13 cellular contexts compared by ENCODE assay signal in the genomic region with DNA sequence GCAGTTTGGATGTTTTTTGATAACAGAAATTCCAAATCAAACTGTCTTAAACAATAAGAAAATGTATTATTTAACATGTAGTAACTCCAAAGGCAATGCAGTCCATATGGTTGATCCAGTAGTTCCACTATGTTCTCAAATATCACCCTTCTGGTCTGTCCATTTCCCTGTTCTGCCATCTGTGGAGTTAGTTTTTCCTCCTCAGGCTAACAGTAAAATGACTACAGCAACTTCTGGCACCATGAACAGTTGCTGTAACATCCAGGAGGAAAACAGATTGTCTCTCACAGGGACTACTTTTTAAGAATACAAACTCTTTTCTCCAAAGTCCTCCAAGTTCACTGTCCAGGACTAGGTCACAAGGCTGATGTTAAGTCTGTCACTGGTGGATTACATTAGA.
DNase-seq lines count a peak whose midpoint lies in the region; ATAC-seq lines count a peak whose summit lies in the region.
"Had no signal": no experiment of that assay in that cellular context is flagged by ENCODE, and none has a peak within 500 bp of the region (broad histone marks: within the 10 kb centered on the region; RNA-seq: fewer than 3 reads in every experiment).

No MANE protein-coding gene starts in this region.

- no peaks in the 10 kb centered on the region for H3K27me3 ChIP-seq in aorta (ENCODE audit: control insufficient read depth in 1 of 2, insufficient read depth in 2 of 2, low read length in 1 of 2)
- H3K27me3 ChIP-seq: BE2C had no signal

- H3K36me3 ChIP-seq in SK-N-MC (ENCODE audit: insufficient read depth, low read length) (no peaks in the 10 kb centered on the region), aorta (ENCODE audit: control insufficient read depth in 1 of 2, insufficient read depth in 2 of 2, low read length in 1 of 2) (no peaks in the 10 kb centered on the region)
- H3K36me3 ChIP-seq: BE2C had no signal

- DNase-seq in G401 (ENCODE audit: low spot score) (peak; percentile 64), NCI-H2171 (lab: John Stamatoyannopoulos, UW) (peak; percentile 64), SK-N-MC (ENCODE audit: low read depth, low spot score) (no peak), AG20443 (ENCODE audit: low spot score) (no peak), NCI-H2029 treated with DMSO at 0.1 percent for 48 hours (lab: John Stamatoyannopoulos, UW) (no peak), aorta (no peak)
- DNase-seq: BE2C; CD4-positive, alpha-beta memory T cell; DND-41; GF-D8 had no signal

- H3K4me3 ChIP-seq in SK-N-MC (no peak overlapping the region), aorta (ENCODE audit: low read length in 2 of 2) (no peak overlapping the region)

- H3K9me3 ChIP-seq in SK-N-MC (ENCODE audit: low read depth, low read length) (no peaks in the 10 kb centered on the region; the same call in 1 of the 2 replicates), aorta (ENCODE audit: control insufficient read depth, low read length) (no peaks in the 10 kb centered on the region)
- H3K9me3 ChIP-seq: BE2C had no signal

- ATAC-seq in HG02852 (IDR thresholded peaks at IDR 0.05; ENCODE audit: unreplicated experiment) (no peak), aorta (ENCODE audit: low FRiP score) (no peak)
- ATAC-seq: HCT116 had no signal

- no peak overlapping the region for H3K9ac ChIP-seq in SK-N-MC (ENCODE audit: insufficient read length)

- intact Hi-C loops in aorta (cut with DNase I): loop anchor here (10.0 kb wide), 3 partner anchors 198 to 608 kb away; no protein-coding TSS in a partner anchor

- H3K27ac ChIP-seq in SK-N-MC (peak overlapping the region; percentile 85), aorta (ENCODE audit: low read depth in 1 of 2, low read length in 2 of 2) (no peak overlapping the region)
- H3K27ac ChIP-seq: C4-2B had no signal

- peaks cover 1 to 3% of the 10 kb centered on the region in 2 donors for H3K4me1 ChIP-seq in aorta (ENCODE audit: control insufficient read depth in 1 of 2, insufficient read depth in 2 of 2, low read length in 2 of 2)

- in situ Hi-C loops in G401 (cut with HindIII; ENCODE audit: low sequenced_read_pairs): no loop called here

Comparison
In these comparisons a context has a peak if more than half of its experiments do, and no peak if none do; other contexts are left out.
1. DNase-seq: peak in G401 (single experiment) and NCI-H2171 (single experiment); none in SK-N-MC (single experiment), AG20443 (single experiment), NCI-H2029 treated with DMSO at 0.1 percent for 48 hours (single experiment) and aorta (0 of 2).